26 cellular contexts compared by ENCODE assay signal in the genomic region with DNA sequence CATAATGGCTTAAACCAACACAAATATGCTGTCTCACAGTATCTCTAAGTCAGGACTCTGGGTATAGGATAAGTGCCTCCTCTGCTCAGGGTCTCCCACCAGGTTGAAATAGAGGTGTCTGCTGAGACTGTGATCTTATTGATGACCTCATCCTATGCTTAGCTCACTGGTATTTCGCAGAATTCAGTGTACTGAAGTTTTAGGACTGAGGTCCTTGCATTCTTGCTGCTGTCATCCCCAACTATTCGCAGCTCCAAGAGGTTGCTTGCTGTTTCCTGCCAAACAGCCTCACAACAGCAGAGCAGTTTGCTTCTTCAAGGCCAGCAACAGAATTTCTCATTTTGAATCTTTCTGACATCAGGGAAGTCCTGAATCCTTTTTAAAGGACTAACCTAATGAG. TPM values are rescaled to one million over a fixed set of nuclear protein-coding genes. Genes with fewer than 3 reads are reported as not detected.
DNase-seq lines count a peak whose midpoint lies in the region; ATAC-seq and TF ChIP-seq lines count a peak whose summit lies in the region.
"Had no signal": no experiment of that assay in that cellular context is flagged by ENCODE, and none has a peak within 500 bp of the region (broad histone marks: within the 10 kb centered on the region; RNA-seq: fewer than 3 reads in every experiment).

No MANE protein-coding gene starts in this region.

- BruUV-seq in IMR-90 (replicated peaks; lab: Mats Ljungman, UMichigan) = no TSS peak

- H3K4me3 ChIP-seq in IMR-90 (ENCODE audit: insufficient read depth, low read depth, low read length) = no peak overlapping the region
- no peak overlapping the region for H3K4me3 ChIP-seq in choroid plexus epithelial cell (ENCODE audit: low read depth, low read length)
- no peak overlapping the region for H3K4me3 ChIP-seq in mesendoderm (ENCODE audit: low read length)
- H3K4me3 ChIP-seq in uterus = no peak overlapping the region
- H3K4me3 ChIP-seq: esophagus muscularis mucosa, gastroesophageal sphincter, SJSA1, spleen had no signal

- peaks cover 4% of the 10 kb centered on the region; the same call in 1 of the 2 replicates for H3K4me1 ChIP-seq in IMR-90 (ENCODE audit: control insufficient read depth, insufficient read depth, low read length)
- H3K4me1 ChIP-seq in mesendoderm (ENCODE audit: control insufficient read depth, low read depth, low read length) = no peaks in the 10 kb centered on the region
- no peaks in the 10 kb centered on the region for H3K4me1 ChIP-seq in uterus
- H3K4me1 ChIP-seq: esophagus muscularis mucosa, gastroesophageal sphincter, SJSA1 had no signal

- H2AFZ ChIP-seq in IMR-90 (replicated peaks; ENCODE audit: low read length, poor library complexity) = no peak overlapping the region

- H4K91ac ChIP-seq in IMR-90 (ENCODE audit: insufficient read depth, low read depth, low read length) = no peak overlapping the region

- H3K9ac ChIP-seq in IMR-90 (ENCODE audit: low read depth, low read length) (no peak overlapping the region), mesendoderm (ENCODE audit: low read length) (no peak overlapping the region)

- H3K23ac ChIP-seq in IMR-90 (ENCODE audit: low read depth, low read length) (no peak overlapping the region), mesendoderm (ENCODE audit: low read length) (no peak overlapping the region)

- peaks cover 12 to 24% of the 10 kb centered on the region in 2 experiments; a peak in 3 of 4 replicates for H3K79me1 ChIP-seq in IMR-90 (ENCODE audit: low read depth in 1 of 2, low read length in 2 of 2)
- no peaks in the 10 kb centered on the region for H3K79me1 ChIP-seq in mesendoderm (ENCODE audit: low read length)

- peak; percentile 40 for ATAC-seq in IMR-90 (ENCODE audit: low read depth)
- ATAC-seq in GM21576 (IDR thresholded peaks at IDR 0.05; ENCODE audit: unreplicated experiment) = no peak
- ATAC-seq: activated CD8-positive, alpha-beta T cell treated with anti-CD3 and anti-CD28 coated beads, Interleukin-2, amount 10 ng/mL, durations not matched to agents 7 days and 5 days; gastroesophageal sphincter had no signal

- H3K18ac ChIP-seq in IMR-90 (ENCODE audit: low read depth, low read length) = peak overlapping the region; percentile 43; the same call in 1 of the 2 replicates
- H3K18ac ChIP-seq in mesendoderm (ENCODE audit: low read length) = no peak overlapping the region

- H3K4ac ChIP-seq in IMR-90 (ENCODE audit: low read depth, low read length) (no peak overlapping the region; the same call in 1 of the 2 replicates), mesendoderm (ENCODE audit: low read depth, low read length) (no peak overlapping the region)

- no CpG with 5 or more reads among the region's 2 CpGs for WGBS in IMR-90 (ENCODE audit: extremely low coverage in 2 of 2, insufficient read length in 1 of 2), 2 experiments
- WGBS in mesendoderm (ENCODE audit: extremely low coverage, insufficient coverage, low lambda C conversion rate) = no CpG with 5 or more reads among the region's 2 CpGs

- H3K36me3 ChIP-seq in IMR-90 (ENCODE audit: control insufficient read depth, insufficient read depth, low read length) (peaks cover 11% of the 10 kb centered on the region), mesendoderm (ENCODE audit: control insufficient read depth, insufficient read depth, low read length) (no peaks in the 10 kb centered on the region), uterus (no peaks in the 10 kb centered on the region)
- H3K36me3 ChIP-seq: SJSA1 had no signal

- POLR2A ChIA-PET in IMR-90 (lab: Charles Lee; ENCODE audit: unreplicated experiment) = interaction anchor here (0.6 kb wide), 1 partner anchor 75 kb away, joined by 3 read pairs; the partner anchor contains the start of gene COMMD8

- H3K79me2 ChIP-seq in mesendoderm (ENCODE audit: control insufficient read depth, insufficient read depth, low read length) = no peaks in the 10 kb centered on the region

- H2AK9ac ChIP-seq in IMR-90 (replicated peaks; ENCODE audit: low read depth, low read length, poor library complexity) = no peak overlapping the region

- H3K4me2 ChIP-seq in IMR-90 (ENCODE audit: low read depth, low read length) = no peak overlapping the region
- H3K4me2 ChIP-seq in mesendoderm (ENCODE audit: low read length) = no peak overlapping the region

- H2AK5ac ChIP-seq in IMR-90 (ENCODE audit: low read depth, low read length) (no peak overlapping the region; the same call in 1 of the 2 replicates), mesendoderm (ENCODE audit: low read length) (no peak overlapping the region)

- TF ChIP-seq CTCF in IMR-90 (conservative IDR thresholded peaks at IDR 0.05; ENCODE audit: low read depth, low read length) = no peak
- no peak for TF ChIP-seq CTCF in choroid plexus epithelial cell (conservative IDR thresholded peaks at IDR 0.05; ENCODE audit: low read depth, low read length)
- no peak for TF ChIP-seq CTCF in uterus (IDR thresholded peaks at IDR 0.05)

- H3K56ac ChIP-seq in IMR-90 (ENCODE audit: extremely low read depth, insufficient read depth, low read length) (no peak overlapping the region), mesendoderm (ENCODE audit: low read length) (no peak overlapping the region)

- H3K9me1 ChIP-seq in IMR-90 (ENCODE audit: insufficient read depth, low read length) = peaks cover 6% of the 10 kb centered on the region; the same call in 1 of the 2 replicates

- no peaks in the 10 kb centered on the region for H4K20me1 ChIP-seq in IMR-90 (ENCODE audit: insufficient read depth, low read length)

- no peak overlapping the region for H3K14ac ChIP-seq in IMR-90 (replicated peaks; ENCODE audit: low read depth, low read length)

- H2BK120ac ChIP-seq in IMR-90 (ENCODE audit: low read depth, low read length) (no peak overlapping the region), mesendoderm (ENCODE audit: low read depth, low read length) (no peak overlapping the region)

- H2BK15ac ChIP-seq in IMR-90 (ENCODE audit: low read depth, low read length) (0 out of 3 replicates have a peak overlapping the region, but pooled peaks have one; percentile 4), mesendoderm (replicated peaks; ENCODE audit: low read depth) (no peak overlapping the region)

- CTCF ChIA-PET in IMR-90 (lab: Yijun Ruan, JAX) = no interaction called here

- peak overlapping the region; percentile 84; the same call in 1 of the 2 replicates for H4K5ac ChIP-seq in IMR-90 (ENCODE audit: low read depth, low read length)
- H4K5ac ChIP-seq in mesendoderm (ENCODE audit: low read length) = no peak overlapping the region

- TF ChIP-seq POLR2A in IMR-90 (IDR thresholded peaks at IDR 0.05; ENCODE audit: low read depth, low read length) = no peak
- no peak for TF ChIP-seq POLR2A in uterus (IDR thresholded peaks at IDR 0.05)

- H2BK20ac ChIP-seq in IMR-90 (ENCODE audit: low read depth, low read length) = no peak overlapping the region; the same call in 1 of the 2 replicates

- H3K9me3 ChIP-seq in IMR-90 (ENCODE audit: control insufficient read depth, insufficient read depth, low read length) = no peaks in the 10 kb centered on the region
- H3K9me3 ChIP-seq in uterus = no peaks in the 10 kb centered on the region
- H3K9me3 ChIP-seq: esophagus muscularis mucosa, gastroesophageal sphincter, SJSA1 had no signal

- no peak overlapping the region; the same call in 1 of the 2 replicates for H3K27ac ChIP-seq in IMR-90 (ENCODE audit: insufficient read depth, low read length)
- H3K27ac ChIP-seq in mesendoderm (ENCODE audit: low read depth, low read length) = no peak overlapping the region
- H3K27ac ChIP-seq in uterus = no peak overlapping the region
- H3K27ac ChIP-seq: esophagus muscularis mucosa, gastroesophageal sphincter, HL-60, SJSA1 had no signal

- dilution Hi-C loops in IMR-90 (cut with HindIII; ENCODE audit: low sequenced_read_pairs, unreplicated experiment) = no loop called here

- DNase-seq in AG20443 (ENCODE audit: low spot score) (peak; percentile 20), IMR-90 (peak; percentile 34), choroid plexus epithelial cell (ENCODE audit: low read depth) (peak; percentile 77), mesendoderm (peak; percentile 85), uterus (no peak)
- DNase-seq in activated naive CD4-positive, alpha-beta T cell treated with anti-CD3 and anti-CD28 coated beads, Interleukin-2, amount 50 U/mL, for 16 hours = no peak
- DNase-seq in stimulated activated CD4-positive, alpha-beta T cell treated with anti-CD3 and anti-CD28 coated beads, Interleukin-2, amount 100 ng/mL, for 48 hours = no peak
- DNase-seq: activated CD4-positive, alpha-beta T cell treated with anti-CD3 and anti-CD28 coated beads for 1 hour; activated CD8-positive, alpha-beta T cell treated with anti-CD3 and anti-CD28 coated beads, Interleukin-2, amount 10 ng/mL, durations not matched to agents 7 days and 5 days; activated gamma-delta T cell; activated T-cell treated with anti-CD3 and anti-CD28 coated beads, Interleukin-2, amount 50 U/mL, for 1 hour; amygdala; DMS53; H7; kidney; NCI-H187 treated with DMSO at 0.1 percent for 48 hours; NCI-H526; occipital lobe; spleen; stimulated activated CD4-positive, alpha-beta T cell treated with anti-CD3 and anti-CD28 coated beads, Interleukin-4, amount 100 ng/mL, for 4 hours; stimulated activated naive CD4-positive, alpha-beta T cell had no signal

- TF ChIP-seq RAD21 in IMR-90 (IDR thresholded peaks at IDR 0.05; ENCODE audit: low read length) = no peak

- H3K27me3 ChIP-seq in IMR-90 (ENCODE audit: control insufficient read depth, insufficient read depth, low read length) = no peaks in the 10 kb centered on the region
- H3K27me3 ChIP-seq in mesendoderm (ENCODE audit: insufficient read depth, low read length, poor library complexity) = no peaks in the 10 kb centered on the region
- H3K27me3 ChIP-seq in uterus = no peaks in the 10 kb centered on the region
- H3K27me3 ChIP-seq: esophagus muscularis mucosa, gastroesophageal sphincter, SJSA1, spleen had no signal

- in situ Hi-C loops in IMR-90 (cut with MboI; ENCODE audit: low sequenced_read_pairs) = no loop called here

- intact Hi-C loops in IMR-90 (cut with micrococcal nuclease) (no loop called here), uterus (cut with DNase I; ENCODE audit: low total_unique reads) (no loop called here)

- H2BK5ac ChIP-seq in IMR-90 (ENCODE audit: low read depth, low read length, poor library complexity, severe bottlenecking) (peak overlapping the region; percentile 20), mesendoderm (ENCODE audit: low read length) (no peak overlapping the region)

- no peak overlapping the region for H4K8ac ChIP-seq in IMR-90 (ENCODE audit: low read depth in 2 of 2, low read length in 2 of 2)
- H4K8ac ChIP-seq in mesendoderm (ENCODE audit: low read depth, low read length) = no peak overlapping the region

TF ChIP-seq in IMR-90, 13 proteins besides CTCF, POLR2A, EP300 and RAD21:
- no peak for TF ChIP-seq FOS (IDR thresholded peaks at IDR 0.05; ENCODE audit: low read depth, low read length)

RNA-seq across cellular contexts. Expression of gene ATP10D, which starts 53.4 kb away (rescaled TPM):
- total RNA-seq in IMR-90 (2012; rRNA removed) (90.3 and 135 TPM in 2 replicates), uterus (10 to 100 TPM; 17.4 to 52.6 (median 27.3) TPM)
- 26.1 and 28.9 TPM in 2 replicates for polyA plus RNA-seq in IMR-90 (2012; rRNA removed)
- 15.2 and 42.0 TPM in 2 replicates for polyA plus RNA-seq in IMR-90 (2012; cell fraction: cytosol; rRNA removed)
- polyA plus RNA-seq in IMR-90 (2012; cell fraction: nucleus; rRNA removed; ENCODE audit: low replicate concordance) = 19.7 and 67.8 TPM in 2 replicates
- polyA plus RNA-seq in mesendoderm (2013, experiment 1 of 2) = 1.5 TPM
- 1.2 TPM for polyA plus RNA-seq in mesendoderm (2013, experiment 2 of 2)

Comparison
In these comparisons a context has a peak if more than half of its experiments do, and no peak if none do; other contexts are left out.
1. DNase-seq: peak in AG20443 (single experiment), IMR-90 (single experiment), choroid plexus epithelial cell (single experiment) and mesendoderm (single experiment); none in activated naive CD4-positive, alpha-beta T cell treated with anti-CD3 and anti-CD28 coated beads, Interleukin-2, amount 50 U/mL, for 16 hours (single experiment), uterus (0 of 2) and stimulated activated CD4-positive, alpha-beta T cell treated with anti-CD3 and anti-CD28 coated beads, Interleukin-2, amount 100 ng/mL, for 48 hours (0 of 2).